25 cellular contexts compared by ENCODE assay signal in the genomic region with DNA sequence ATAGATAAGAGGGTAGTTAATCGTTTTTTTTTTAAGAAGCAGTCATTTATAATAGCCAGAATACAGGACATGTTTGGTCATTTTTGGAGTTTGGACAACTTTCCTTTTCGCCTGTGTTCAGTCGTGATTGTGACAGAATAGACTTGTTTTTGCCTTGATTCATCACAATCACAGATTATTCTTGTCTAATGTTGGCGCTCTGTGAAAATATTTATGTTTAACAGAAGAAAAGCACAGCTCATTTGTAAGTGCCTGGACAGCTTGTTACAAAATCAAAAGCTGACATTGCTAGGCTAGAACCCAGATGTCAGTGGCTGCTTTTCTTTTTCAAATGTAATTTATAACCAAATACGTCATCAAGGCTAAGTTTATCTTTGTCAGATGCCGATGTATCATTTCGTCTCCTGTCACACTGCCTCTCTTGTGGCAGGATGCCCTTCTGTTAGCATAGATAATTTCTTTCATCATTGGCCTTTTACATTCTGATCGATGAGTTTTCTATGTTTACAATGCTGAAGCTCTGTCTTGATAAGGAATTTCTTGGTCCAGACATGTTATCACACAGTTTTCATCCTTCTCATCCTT.
A peak's percentile ranks its signal among the peaks of the same experiment; 100 is the strongest.
DNase-seq lines count a peak whose midpoint lies in the region; ATAC-seq, FAIRE-seq and TF ChIP-seq lines count a peak whose summit lies in the region.
"Had no signal": no experiment of that assay in that cellular context is flagged by ENCODE, and none has a peak within 500 bp of the region (broad histone marks: within the 10 kb centered on the region; RNA-seq: fewer than 3 reads in every experiment).

No MANE protein-coding gene starts in this region.

- no peak for TF ChIP-seq EP300 in K562 (IDR thresholded peaks at IDR 0.05; ENCODE audit: low read length)

- H2AK5ac ChIP-seq in IMR-90 (ENCODE audit: low read depth, low read length) = no peak overlapping the region; the same call in 1 of the 2 replicates

- H2AFZ ChIP-seq in IMR-90 (replicated peaks; ENCODE audit: low read length, poor library complexity) (no peak overlapping the region), K562 (ENCODE audit: low read depth, low read length) (no peak overlapping the region)
- H2AFZ ChIP-seq: GM23338 had no signal

- no peak overlapping the region for H3K23ac ChIP-seq in IMR-90 (ENCODE audit: low read depth, low read length)

- no peak overlapping the region for H2BK120ac ChIP-seq in IMR-90 (ENCODE audit: low read depth, low read length)

- H3K9me1 ChIP-seq in IMR-90 (ENCODE audit: insufficient read depth, low read length) (no peaks in the 10 kb centered on the region), K562 (ENCODE audit: control insufficient read depth, insufficient read depth, low read length) (no peaks in the 10 kb centered on the region)

- in situ Hi-C loops in IMR-90 (cut with MboI; ENCODE audit: low sequenced_read_pairs) = no loop called here
- in situ Hi-C loops in K562 (cut with MboI) = no loop called here

- TF ChIP-seq RAD21 in IMR-90 (IDR thresholded peaks at IDR 0.05; ENCODE audit: low read length) = no peak
- no peak for TF ChIP-seq RAD21 in K562 (CRISPR knock-in tag; conservative IDR thresholded peaks at IDR 0.05 in 1 of 2, IDR thresholded peaks at IDR 0.05 in 1 of 2)

- peak overlapping the region; percentile 58; the same call in 1 of the 2 replicates for H3K18ac ChIP-seq in IMR-90 (ENCODE audit: low read depth, low read length)

- peak overlapping the region; percentile 16; the same call in 1 of the 2 replicates for H3K56ac ChIP-seq in IMR-90 (ENCODE audit: extremely low read depth, insufficient read depth, low read length)

- BruUV-seq in IMR-90 (replicated peaks; lab: Mats Ljungman, UMichigan) = no TSS peak
- BruUV-seq in K562 (replicated peaks; lab: Mats Ljungman, UMichigan) = no TSS peak

- no peak for FAIRE-seq in K562 (lab: Jason Lieb, UNC)
- FAIRE-seq: A549 had no signal

- ATAC-seq in IMR-90 (ENCODE audit: low read depth) (no peak; the same call in 1 of the 2 replicates), K562 (no peak), HG02623 (IDR thresholded peaks at IDR 0.05; ENCODE audit: unreplicated experiment) (no peak), HG03139 (IDR thresholded peaks at IDR 0.05; ENCODE audit: unreplicated experiment) (no peak)
- ATAC-seq: A549, GM23338 had no signal

- peak overlapping the region; percentile 8; the same call in 1 of the 2 replicates for H4K5ac ChIP-seq in IMR-90 (ENCODE audit: low read depth, low read length)

- H4K20me1 ChIP-seq in IMR-90 (ENCODE audit: insufficient read depth, low read length) = no peaks in the 10 kb centered on the region
- no peaks in the 10 kb centered on the region for H4K20me1 ChIP-seq in K562 (replicated peaks; ENCODE audit: control insufficient read depth, insufficient read depth, low read length)
- H4K20me1 ChIP-seq: BLaER1 had no signal

- H3K27me3 ChIP-seq in IMR-90 (ENCODE audit: control insufficient read depth, insufficient read depth, low read length) (no peaks in the 10 kb centered on the region), K562 (ENCODE audit: control insufficient read depth in 2 of 2, insufficient read depth in 2 of 2, low read length in 2 of 2) (no peaks in the 10 kb centered on the region)
- H3K27me3 ChIP-seq: BLaER1, Peyer's patch had no signal

- no peak for TF ChIP-seq CTCF in IMR-90 (conservative IDR thresholded peaks at IDR 0.05; ENCODE audit: low read depth, low read length)
- no peak for TF ChIP-seq CTCF in K562 (IDR thresholded peaks at IDR 0.05 in 2 of 3, conservative IDR thresholded peaks at IDR 0.05 in 1 of 3; ENCODE audit: insufficient read depth in 2 of 3, low read depth in 1 of 3, low read length in 3 of 3)

- 0 out of 2 replicates have a peak overlapping the region, but pooled peaks have one; percentile 2 for H3K27ac ChIP-seq in IMR-90 (ENCODE audit: insufficient read depth, low read length)
- no peak overlapping the region for H3K27ac ChIP-seq in K562 (ENCODE audit: extremely low read depth, low read depth, low read length)
- H3K27ac ChIP-seq: A549, BLaER1, Peyer's patch had no signal

- H3K4ac ChIP-seq in IMR-90 (ENCODE audit: low read depth, low read length) = no peak overlapping the region; the same call in 1 of the 2 replicates

- WGBS in IMR-90 (ENCODE audit: extremely low coverage in 2 of 2, insufficient read length in 1 of 2), 2 experiments = no CpG with 5 or more reads among the region's 8 CpGs
- 1% methylated on average over 8 of the region's 8 CpGs for WGBS in K562 (ENCODE audit: insufficient coverage, low coverage, missing lambda C conversion rate)

- H3K4me2 ChIP-seq in IMR-90 (ENCODE audit: low read depth, low read length) (peak overlapping the region; percentile 82), K562 (ENCODE audit: insufficient read depth, low read length) (no peak overlapping the region)
- H3K4me2 ChIP-seq: A549, BLaER1, GM23338 had no signal

- H2BK20ac ChIP-seq in IMR-90 (ENCODE audit: low read depth, low read length) = no peak overlapping the region

- peak overlapping the region in 1 of 2 experiments; percentile 10; a peak in 1 of 4 replicates for H4K8ac ChIP-seq in IMR-90 (ENCODE audit: low read depth in 2 of 2, low read length in 2 of 2)

- H3K79me1 ChIP-seq in IMR-90 (ENCODE audit: low read depth in 1 of 2, low read length in 2 of 2) = no peaks in the 10 kb centered on the region

- H3K4me1 ChIP-seq in IMR-90 (ENCODE audit: control insufficient read depth, insufficient read depth, low read length) (peaks cover 3% of the 10 kb centered on the region), K562 (replicated peaks in 1 of 2; ENCODE audit: control insufficient read depth in 2 of 2, insufficient read depth in 2 of 2, low read length in 2 of 2) (no peaks in the 10 kb centered on the region)
- H3K4me1 ChIP-seq: A549, BLaER1, HAP-1, Peyer's patch had no signal

- no peak for TF ChIP-seq POLR2A in IMR-90 (IDR thresholded peaks at IDR 0.05; ENCODE audit: low read depth, low read length)
- TF ChIP-seq POLR2A in K562 (conservative IDR thresholded peaks at IDR 0.05) = no peak

- no peak overlapping the region for H2AK9ac ChIP-seq in IMR-90 (replicated peaks; ENCODE audit: low read depth, low read length, poor library complexity)

- H3K9me3 ChIP-seq in IMR-90 (ENCODE audit: control insufficient read depth, insufficient read depth, low read length) (no peaks in the 10 kb centered on the region), K562 (replicated peaks; ENCODE audit: control insufficient read depth, insufficient read depth, low read depth, low read length) (no peaks in the 10 kb centered on the region)
- H3K9me3 ChIP-seq: A549, HAP-1, Peyer's patch had no signal

- H3K14ac ChIP-seq in IMR-90 (replicated peaks; ENCODE audit: low read depth, low read length) = no peak overlapping the region

- POLR2A ChIA-PET in IMR-90 (lab: Charles Lee; ENCODE audit: unreplicated experiment) (no interaction called here), K562 (lab: Yijun Ruan, JAX) (no interaction called here)

- H3K9ac ChIP-seq in IMR-90 (ENCODE audit: low read depth, low read length) (no peak overlapping the region), K562 (ENCODE audit: insufficient read depth in 1 of 2, low read depth in 2 of 2, low read length in 2 of 2) (no peak overlapping the region)
- H3K9ac ChIP-seq: BLaER1 had no signal

- H2BK15ac ChIP-seq in IMR-90 (ENCODE audit: low read depth, low read length) = no peak overlapping the region

- H3K79me2 ChIP-seq in K562 (ENCODE audit: control insufficient read depth, insufficient read depth, low read length) = no peaks in the 10 kb centered on the region

- H2BK5ac ChIP-seq in IMR-90 (ENCODE audit: low read depth, low read length, poor library complexity, severe bottlenecking) = peak overlapping the region; percentile 35

- DNase-seq in Ammon's horn (ENCODE audit: low spot score) = peak; percentile 12
- peak; percentile 11 for DNase-seq in IMR-90
- DNase-seq in K562 (ENCODE audit: extremely low read depth in 1 of 4, low spot score in 3 of 4) = no peak
- DNase-seq in foreskin melanocyte = peak; percentile 16
- no peak for DNase-seq in activated CD8-positive, alpha-beta memory T cell treated with anti-CD3 and anti-CD28 coated beads for 24 hours
- DNase-seq in NCI-H1417 treated with DMSO at 0.1 percent for 48 hours (lab: John Stamatoyannopoulos, UW) = no peak
- DNase-seq: CD4-positive, alpha-beta T cell; COR-L47; DMS 273 treated with DMSO at 0.1 percent for 48 hours; DMS79 treated with DMSO at 0.1 percent for 48 hours; MM.1S; NCI-H1092; NCI-H1436 treated with DMSO at 0.1 percent for 48 hours; NCI-H1930; NCI-H226; NCI-H524; NCI-H774; NK-92 treated with Interleukin-12 subunit alpha and Interleukin-12 subunit beta, amount 100 ng/mL, for 24 hours; Peyer's patch had no signal

- CTCF ChIA-PET in IMR-90 (lab: Yijun Ruan, JAX) (no interaction called here), K562 (lab: Yijun Ruan, JAX; ENCODE audit: low intra/inter-chr PET ratio) (no interaction called here)

- dilution Hi-C loops in IMR-90 (cut with HindIII; ENCODE audit: low sequenced_read_pairs, unreplicated experiment) = no loop called here

- intact Hi-C loops in IMR-90 (cut with micrococcal nuclease) (no loop called here), K562 (cut with micrococcal nuclease) (no loop called here)

- peak overlapping the region; percentile 2; the same call in 1 of the 2 replicates for H3K4me3 ChIP-seq in IMR-90 (ENCODE audit: insufficient read depth, low read depth, low read length)
- H3K4me3 ChIP-seq in K562 = no peak overlapping the region
- H3K4me3 ChIP-seq: A549, BLaER1, GM23338, HAP-1, Peyer's patch had no signal

- no peaks in the 10 kb centered on the region for H3K36me3 ChIP-seq in IMR-90 (ENCODE audit: control insufficient read depth, insufficient read depth, low read length)
- no peaks in the 10 kb centered on the region for H3K36me3 ChIP-seq in K562 (ENCODE audit: control insufficient read depth, insufficient read depth, low read length)
- H3K36me3 ChIP-seq: BLaER1, HAP-1, Peyer's patch had no signal

- no peak overlapping the region; the same call in 1 of the 2 replicates for H4K91ac ChIP-seq in IMR-90 (ENCODE audit: insufficient read depth, low read depth, low read length)

TF ChIP-seq in IMR-90, 13 proteins besides CTCF, POLR2A, EP300 and RAD21 (continues in another document):
- TF ChIP-seq RFX5 (IDR thresholded peaks at IDR 0.05; ENCODE audit: low read depth, low read length) = no peak

TF ChIP-seq in K562, 482 proteins besides CTCF, POLR2A, EP300 and RAD21 (continues in another document):
- TF ChIP-seq, protein P1, sequence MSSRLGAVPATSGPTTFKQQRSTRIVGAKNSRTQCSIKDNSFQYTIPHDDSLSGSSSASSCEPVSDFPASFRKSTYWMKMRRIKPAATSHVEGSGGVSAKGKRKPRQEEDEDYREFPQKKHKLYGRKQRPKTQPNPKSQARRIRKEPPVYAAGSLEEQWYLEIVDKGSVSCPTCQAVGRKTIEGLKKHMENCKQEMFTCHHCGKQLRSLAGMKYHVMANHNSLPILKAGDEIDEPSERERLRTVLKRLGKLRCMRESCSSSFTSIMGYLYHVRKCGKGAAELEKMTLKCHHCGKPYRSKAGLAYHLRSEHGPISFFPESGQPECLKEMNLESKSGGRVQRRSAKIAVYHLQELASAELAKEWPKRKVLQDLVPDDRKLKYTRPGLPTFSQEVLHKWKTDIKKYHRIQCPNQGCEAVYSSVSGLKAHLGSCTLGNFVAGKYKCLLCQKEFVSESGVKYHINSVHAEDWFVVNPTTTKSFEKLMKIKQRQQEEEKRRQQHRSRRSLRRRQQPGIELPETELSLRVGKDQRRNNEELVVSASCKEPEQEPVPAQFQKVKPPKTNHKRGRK (tag; IDR thresholded peaks at IDR 0.05) = no peak
- no peak for TF ChIP-seq MCM5 (IDR thresholded peaks at IDR 0.05; ENCODE audit: low read depth)

Comparison
In these comparisons a context has a peak if more than half of its experiments do, and no peak if none do; other contexts are left out.
1. DNase-seq: peak in Ammon's horn (single experiment), IMR-90 (single experiment) and foreskin melanocyte (single experiment); none in K562 (0 of 4), activated CD8-positive, alpha-beta memory T cell treated with anti-CD3 and anti-CD28 coated beads for 24 hours (single experiment) and NCI-H1417 treated with DMSO at 0.1 percent for 48 hours (single experiment).